In genomic region chr22:47718337-47718736, GRCh38 we compare ENCODE assay signal across 31 cellular contexts.
"Had no signal": no experiment of that assay in that cellular context is flagged by ENCODE, and none has a peak within 500 bp of the region (broad histone marks: within the 10 kb centered on the region; RNA-seq: fewer than 3 reads in every experiment).

No MANE protein-coding gene starts in this region.

- ATAC-seq: activated CD4-positive, alpha-beta T cell treated with anti-CD3 and anti-CD28 coated beads for 36 hours; activated CD8-positive, alpha-beta memory T cell treated with anti-CD3 and anti-CD28 coated beads, Interleukin-2, amount 10 ng/mL, durations not matched to agents 7 days and 5 days; activated CD8-positive, alpha-beta T cell treated with anti-CD3 and anti-CD28 coated beads, Interleukin-2, amount 10 ng/mL, durations not matched to agents 7 days and 5 days; activated naive CD8-positive, alpha-beta T cell treated with anti-CD3 and anti-CD28 coated beads, Interleukin-2, amount 50 U/mL, for 24 hours; body of pancreas; effector memory CD8-positive, alpha-beta T cell had no signal

- H3K4me1 ChIP-seq: adrenal gland, body of pancreas, esophagus squamous epithelium had no signal

- H3K27ac Mint-ChIP-seq: activated CD4-positive, alpha-beta T cell treated with anti-CD3 and anti-CD28 coated beads for 36 hours; activated CD8-positive, alpha-beta memory T cell treated with anti-CD3 and anti-CD28 coated beads, Interleukin-2, amount 10 ng/mL, durations not matched to agents 7 days and 5 days; activated CD8-positive, alpha-beta T cell treated with anti-CD3 and anti-CD28 coated beads, Interleukin-2, amount 10 ng/mL, durations not matched to agents 7 days and 5 days; activated naive CD4-positive, alpha-beta T cell treated with anti-CD3 and anti-CD28 coated beads for 36 hours; activated naive CD4-positive, alpha-beta T cell treated with anti-CD3 and anti-CD28 coated beads, Interleukin-2, amount 50 U/mL, for 24 hours; activated naive CD8-positive, alpha-beta T cell treated with anti-CD3 and anti-CD28 coated beads for 36 hours; activated naive CD8-positive, alpha-beta T cell treated with anti-CD3 and anti-CD28 coated beads, Interleukin-2, amount 50 U/mL, for 24 hours; activated T-helper 1 cell treated with anti-CD3 and anti-CD28 coated beads, Interleukin-12 subunit alpha, Interleukin-12 subunit beta, Interleukin-2, Interleukin-4 antibody, amounts not matched to agents 30 ng/mL and 10 ng/mL and 1 ng/mL, durations not matched to agents 14 hours and 24 hours and 36 hours; activated T-helper 2 cell treated with anti-CD3 and anti-CD28 coated beads, Interferon-gamma antibody, Interleukin-2, Interleukin-4, amounts not matched to agents 10 μg/mL and 5 μg/mL and 100 μg/mL, durations not matched to agents 14 hours and 24 hours and 36 hours; effector memory CD8-positive, alpha-beta T cell had no signal

- H3K27me3 ChIP-seq: body of pancreas had no signal

- H3K27ac ChIP-seq: adrenal gland, body of pancreas, esophagus squamous epithelium had no signal

- H3K9me3 ChIP-seq: adrenal gland, body of pancreas, esophagus squamous epithelium had no signal

- H3K4me3 ChIP-seq: adrenal gland, body of pancreas, esophagus squamous epithelium had no signal

- H3K36me3 Mint-ChIP-seq: activated CD8-positive, alpha-beta memory T cell treated with anti-CD3 and anti-CD28 coated beads, Interleukin-2, amount 10 ng/mL, durations not matched to agents 7 days and 5 days; activated naive CD4-positive, alpha-beta T cell treated with anti-CD3 and anti-CD28 coated beads, Interleukin-2, amount 50 U/mL, for 24 hours; activated naive CD8-positive, alpha-beta T cell treated with anti-CD3 and anti-CD28 coated beads for 36 hours had no signal

- H3K27me3 Mint-ChIP-seq: activated CD8-positive, alpha-beta memory T cell treated with anti-CD3 and anti-CD28 coated beads, Interleukin-2, amount 10 ng/mL, durations not matched to agents 7 days and 5 days had no signal

- H3K36me3 ChIP-seq: adrenal gland, esophagus squamous epithelium had no signal

- H3K4me1 Mint-ChIP-seq: activated CD4-positive, alpha-beta T cell treated with anti-CD3 and anti-CD28 coated beads for 36 hours; activated CD8-positive, alpha-beta memory T cell treated with anti-CD3 and anti-CD28 coated beads, Interleukin-2, amount 10 ng/mL, durations not matched to agents 7 days and 5 days; activated naive CD4-positive, alpha-beta T cell treated with anti-CD3 and anti-CD28 coated beads, Interleukin-2, amount 50 U/mL, for 24 hours; activated naive CD8-positive, alpha-beta T cell treated with anti-CD3 and anti-CD28 coated beads for 36 hours; activated naive CD8-positive, alpha-beta T cell treated with anti-CD3 and anti-CD28 coated beads, Interleukin-2, amount 50 U/mL, for 24 hours had no signal

- FAIRE-seq: colon had no signal

- H3K4me3 Mint-ChIP-seq: activated CD4-positive, alpha-beta T cell treated with anti-CD3 and anti-CD28 coated beads for 36 hours; activated CD8-positive, alpha-beta memory T cell treated with anti-CD3 and anti-CD28 coated beads, Interleukin-2, amount 10 ng/mL, durations not matched to agents 7 days and 5 days; activated CD8-positive, alpha-beta T cell treated with anti-CD3 and anti-CD28 coated beads, Interleukin-2, amount 10 ng/mL, durations not matched to agents 7 days and 5 days; activated naive CD4-positive, alpha-beta T cell treated with anti-CD3 and anti-CD28 coated beads for 36 hours; activated naive CD4-positive, alpha-beta T cell treated with anti-CD3 and anti-CD28 coated beads, Interleukin-2, amount 50 U/mL, for 24 hours; activated naive CD8-positive, alpha-beta T cell treated with anti-CD3 and anti-CD28 coated beads for 36 hours; activated naive CD8-positive, alpha-beta T cell treated with anti-CD3 and anti-CD28 coated beads, Interleukin-2, amount 50 U/mL, for 24 hours; activated T-helper 1 cell treated with anti-CD3 and anti-CD28 coated beads, Interleukin-12 subunit alpha, Interleukin-12 subunit beta, Interleukin-2, Interleukin-4 antibody, amounts not matched to agents 30 ng/mL and 10 ng/mL and 1 ng/mL, durations not matched to agents 14 hours and 24 hours and 36 hours; effector memory CD8-positive, alpha-beta T cell had no signal

- H3K9me3 Mint-ChIP-seq: activated naive CD4-positive, alpha-beta T cell treated with anti-CD3 and anti-CD28 coated beads for 36 hours; activated naive CD4-positive, alpha-beta T cell treated with anti-CD3 and anti-CD28 coated beads, Interleukin-2, amount 50 U/mL, for 24 hours; activated naive CD8-positive, alpha-beta T cell treated with anti-CD3 and anti-CD28 coated beads for 36 hours; activated naive CD8-positive, alpha-beta T cell treated with anti-CD3 and anti-CD28 coated beads, Interleukin-2, amount 50 U/mL, for 24 hours; activated T-helper 1 cell treated with anti-CD3 and anti-CD28 coated beads, Interleukin-12 subunit alpha, Interleukin-12 subunit beta, Interleukin-2, Interleukin-4 antibody, amounts not matched to agents 30 ng/mL and 10 ng/mL and 1 ng/mL, durations not matched to agents 14 hours and 24 hours and 36 hours; activated T-helper 2 cell treated with anti-CD3 and anti-CD28 coated beads, Interferon-gamma antibody, Interleukin-2, Interleukin-4, amounts not matched to agents 10 μg/mL and 5 μg/mL and 100 μg/mL, durations not matched to agents 14 hours and 24 hours and 36 hours; effector memory CD8-positive, alpha-beta T cell had no signal

- DNase-seq: activated CD4-positive, alpha-beta T cell treated with anti-CD3 and anti-CD28 coated beads for 36 hours; activated CD4-positive, alpha-beta T cell treated with anti-CD3 and anti-CD28 coated beads, Interleukin-2, amount 50 U/mL, for 1 hour; activated CD4-positive, alpha-beta T cell treated with anti-CD3 and anti-CD28 coated beads, Interleukin-2, amount 50 U/mL, for 48 hours; activated CD4-positive, CD25-positive, alpha-beta regulatory T cell; activated CD4-positive, CD25-positive, alpha-beta regulatory T cell treated with anti-CD3 and anti-CD28 coated beads, Interleukin-2, amount 50 U/mL, for 72 hours; activated CD8-positive, alpha-beta memory T cell treated with anti-CD3 and anti-CD28 coated beads, Interleukin-2, amount 10 ng/mL, durations not matched to agents 7 days and 5 days; activated CD8-positive, alpha-beta memory T cell treated with anti-CD3 and anti-CD28 coated beads, Interleukin-2, amount 50 U/mL, for 4 hours; activated CD8-positive, alpha-beta T cell treated with anti-CD3 and anti-CD28 coated beads, Interleukin-2, amount 10 ng/mL, durations not matched to agents 7 days and 5 days; activated effector memory CD4-positive, alpha-beta T cell treated with anti-CD3 and anti-CD28 coated beads, Interleukin-2, amount 50 U/mL, for 16 hours; activated naive CD4-positive, alpha-beta T cell treated with anti-CD3 and anti-CD28 coated beads for 36 hours; activated naive CD8-positive, alpha-beta T cell treated with anti-CD3 and anti-CD28 coated beads for 36 hours; activated naive CD8-positive, alpha-beta T cell treated with anti-CD3 and anti-CD28 coated beads, Interleukin-2, amount 50 U/mL, for 24 hours; activated T-cell treated with anti-CD3 and anti-CD28 coated beads, Interleukin-2, amount 50 U/mL, for 1 hour; activated T-cell treated with anti-CD3 and anti-CD28 coated beads, Interleukin-2, amount 50 U/mL, for 48 hours; adrenal gland; aorta; body of pancreas; caudate nucleus; cortex of kidney; dermis blood vessel endothelial cell; effector CD4-positive, alpha-beta T cell; effector memory CD8-positive, alpha-beta T cell; erythroblast; esophagus squamous epithelium; foreskin melanocyte; head of caudate nucleus; T-helper 2 cell had no signal
